In genomic region chr11:60849641-60850520, GRCh38 we compare ENCODE assay signal across 30 cellular contexts. TPM values are rescaled to one million over a fixed set of nuclear protein-coding genes. Genes with fewer than 3 reads are reported as not detected.
"Had no signal": no experiment of that assay in that cellular context is flagged by ENCODE, and none has a peak within 500 bp of the region (broad histone marks: within the 10 kb centered on the region; RNA-seq: fewer than 3 reads in every experiment).

No MANE protein-coding gene starts in this region.

- H3K4me3 Mint-ChIP-seq: mesothelial cell of epicardium; natural killer cell; nephron progenitor cell; neural progenitor cell; stimulated activated effector memory CD8-positive, alpha-beta T cell treated with anti-CD3 and anti-CD28 coated beads, Interleukin-12 subunit alpha, Interleukin-12 subunit beta, amount 100 ng/mL, for 72 hours; stimulated activated naive CD8-positive, alpha-beta T cell treated with anti-CD3 and anti-CD28 coated beads, Interleukin-15, Interleukin-2, amounts not matched to agents 100 ng/mL and 50 ng/mL, for 24 hours; type B pancreatic cell had no signal

- H3K4me1 ChIP-seq: neural progenitor cell, uterus had no signal

- H2AFZ ChIP-seq: hepatocyte, neural progenitor cell had no signal

- DNase-seq: islet precursor cell; left ventricle myocardium inferior; mesendoderm; naive B cell; natural killer cell; nephron progenitor cell; occipital lobe; ovary; retina; right cardiac atrium; sigmoid colon; small intestine; spleen; stimulated activated CD4-positive, alpha-beta T cell treated with anti-CD3 and anti-CD28 coated beads, Interleukin-4, amount 100 ng/mL, for 24 hours; stimulated activated naive CD4-positive, alpha-beta T cell; uterus had no signal

- H3K27ac Mint-ChIP-seq: mesothelial cell of epicardium, natural killer cell had no signal

- H3K36me3 ChIP-seq: neural progenitor cell, neutrophil, ovary, uterus had no signal

- H3K9me3 ChIP-seq: left ventricle myocardium inferior, neutrophil, ovary, prostate gland, sigmoid colon, spleen, tibial nerve, uterus had no signal

- H3K27me3 Mint-ChIP-seq: naive B cell; stimulated activated naive CD8-positive, alpha-beta T cell treated with anti-CD3 and anti-CD28 coated beads, Interleukin-15, Interleukin-2, amounts not matched to agents 100 ng/mL and 50 ng/mL, for 24 hours; type B pancreatic cell had no signal

- H3K27ac ChIP-seq: hepatocyte, left ventricle myocardium inferior, neural progenitor cell, neutrophil, ovary, prostate gland, sigmoid colon, spleen, tibial nerve, uterus had no signal

- FAIRE-seq: small intestine had no signal

- H3K9ac ChIP-seq: neural progenitor cell had no signal

- ATAC-seq: right cardiac atrium; stimulated activated effector memory CD8-positive, alpha-beta T cell treated with anti-CD3 and anti-CD28 coated beads, Interleukin-12 subunit alpha, Interleukin-12 subunit beta, amount 100 ng/mL, for 72 hours had no signal

- H3K4me2 ChIP-seq: hepatocyte, neural progenitor cell had no signal

- H3K4me3 ChIP-seq: hepatocyte, left ventricle myocardium inferior, lung, neural progenitor cell, ovary, prostate gland, sigmoid colon, spleen, tibial nerve, uterus had no signal

- H3K27me3 ChIP-seq: hepatocyte, ovary, spleen, tibial nerve, uterus had no signal

- H3K36me3 Mint-ChIP-seq: natural killer cell had no signal

- H3K9me3 Mint-ChIP-seq: mesothelial cell of epicardium; naive B cell; natural killer cell; nephron progenitor cell; neural progenitor cell; stimulated activated effector memory CD8-positive, alpha-beta T cell treated with anti-CD3 and anti-CD28 coated beads, Interleukin-12 subunit alpha, Interleukin-12 subunit beta, amount 100 ng/mL, for 72 hours; stimulated activated naive CD8-positive, alpha-beta T cell treated with anti-CD3 and anti-CD28 coated beads, Interleukin-15, Interleukin-2, amounts not matched to agents 100 ng/mL and 50 ng/mL, for 24 hours; type B pancreatic cell had no signal

RNA-seq across cellular contexts. Expression of gene PTGDR2, which starts 5.9 kb away (rescaled TPM):
- total RNA-seq: kidney epithelial cell had no signal

RNA-seq across cellular contexts. Expression of gene ZP1, which starts 17.5 kb away (rescaled TPM):
- total RNA-seq: hepatocyte, kidney epithelial cell, left ventricle myocardium inferior, lung, mononuclear cell, occipital lobe, ovary, right cardiac atrium, sigmoid colon, spleen, temporal lobe, tibial nerve, ureter, uterus had no signal
